1 cellular context compared by ENCODE assay signal in the genomic region with DNA sequence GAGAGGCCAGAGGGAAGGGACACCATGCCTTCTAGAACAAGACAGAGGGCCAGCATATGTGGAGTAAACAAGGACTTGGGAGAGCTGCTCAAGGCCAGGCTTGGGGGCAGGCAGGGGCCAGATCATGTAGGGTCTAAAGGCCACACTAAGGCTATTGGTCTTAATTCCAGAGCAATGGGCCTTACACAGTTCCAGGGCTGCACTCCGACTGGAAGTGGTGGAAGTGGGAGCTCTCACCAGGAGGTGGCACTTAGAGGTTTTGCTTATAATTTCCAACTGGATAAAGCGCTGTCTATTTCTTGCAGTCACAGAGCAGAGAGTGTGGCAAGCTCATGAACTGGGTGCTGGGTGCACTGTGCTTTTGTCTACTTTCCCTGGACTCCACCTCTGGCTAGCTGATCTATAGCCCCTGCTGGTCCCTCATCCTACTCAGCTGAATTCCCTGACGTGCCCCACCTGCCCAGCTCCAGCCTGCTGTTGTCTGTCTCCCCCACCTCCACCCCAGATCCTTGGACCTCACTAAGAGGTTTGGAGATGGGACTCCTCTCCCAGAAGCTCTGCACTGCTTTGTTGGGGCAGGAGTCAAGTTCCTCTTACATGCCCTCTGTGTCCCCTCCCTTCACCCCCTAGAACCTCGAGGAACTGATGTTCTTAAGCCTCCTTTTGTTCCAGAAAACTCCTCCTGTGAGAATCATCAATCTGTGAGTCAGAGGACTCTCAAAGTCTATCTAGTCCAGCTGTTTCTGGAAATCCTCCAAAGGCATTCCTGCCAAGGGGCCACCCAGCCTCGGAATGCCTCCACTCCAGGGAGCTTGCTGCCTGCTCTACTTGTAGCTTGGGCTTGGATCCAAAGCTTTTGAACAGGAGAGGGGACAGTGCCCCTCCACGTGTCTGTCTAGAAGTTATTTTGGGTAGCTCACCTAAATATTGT.
A peak's percentile ranks its signal among the peaks of the same experiment; 100 is the strongest.
TF ChIP-seq lines count a peak whose summit lies in the region.

No MANE protein-coding gene starts in this region.

TF ChIP-seq in HepG2, 621 proteins besides CTCF, POLR2A, EP300 and RAD21 (continued from another document):
- TF ChIP-seq, protein P1, sequence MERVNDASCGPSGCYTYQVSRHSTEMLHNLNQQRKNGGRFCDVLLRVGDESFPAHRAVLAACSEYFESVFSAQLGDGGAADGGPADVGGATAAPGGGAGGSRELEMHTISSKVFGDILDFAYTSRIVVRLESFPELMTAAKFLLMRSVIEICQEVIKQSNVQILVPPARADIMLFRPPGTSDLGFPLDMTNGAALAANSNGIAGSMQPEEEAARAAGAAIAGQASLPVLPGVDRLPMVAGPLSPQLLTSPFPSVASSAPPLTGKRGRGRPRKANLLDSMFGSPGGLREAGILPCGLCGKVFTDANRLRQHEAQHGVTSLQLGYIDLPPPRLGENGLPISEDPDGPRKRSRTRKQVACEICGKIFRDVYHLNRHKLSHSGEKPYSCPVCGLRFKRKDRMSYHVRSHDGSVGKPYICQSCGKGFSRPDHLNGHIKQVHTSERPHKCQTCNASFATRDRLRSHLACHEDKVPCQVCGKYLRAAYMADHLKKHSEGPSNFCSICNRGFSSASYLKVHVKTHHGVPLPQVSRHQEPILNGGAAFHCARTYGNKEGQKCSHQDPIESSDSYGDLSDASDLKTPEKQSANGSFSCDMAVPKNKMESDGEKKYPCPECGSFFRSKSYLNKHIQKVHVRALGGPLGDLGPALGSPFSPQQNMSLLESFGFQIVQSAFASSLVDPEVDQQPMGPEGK (CRISPR knock-in tag; IDR thresholded peaks at IDR 0.05), result 0 out of 2 replicates have a peak, but pooled peaks have one; percentile 7
- no peak for TF ChIP-seq FOXP1 (IDR thresholded peaks at IDR 0.05)
- TF ChIP-seq FOXP1 (CRISPR knock-in tag; IDR thresholded peaks at IDR 0.05), result peak; percentile 9; the same call in 1 of the 2 replicates
- TF ChIP-seq FOXA3 (CRISPR knock-in tag; IDR thresholded peaks at IDR 0.05), result peak; percentile 20; the same call in 1 of the 2 replicates
- TF ChIP-seq ZNF629 (CRISPR knock-in tag; conservative IDR thresholded peaks at IDR 0.05), result peak; percentile 84
- TF ChIP-seq, protein P2, sequence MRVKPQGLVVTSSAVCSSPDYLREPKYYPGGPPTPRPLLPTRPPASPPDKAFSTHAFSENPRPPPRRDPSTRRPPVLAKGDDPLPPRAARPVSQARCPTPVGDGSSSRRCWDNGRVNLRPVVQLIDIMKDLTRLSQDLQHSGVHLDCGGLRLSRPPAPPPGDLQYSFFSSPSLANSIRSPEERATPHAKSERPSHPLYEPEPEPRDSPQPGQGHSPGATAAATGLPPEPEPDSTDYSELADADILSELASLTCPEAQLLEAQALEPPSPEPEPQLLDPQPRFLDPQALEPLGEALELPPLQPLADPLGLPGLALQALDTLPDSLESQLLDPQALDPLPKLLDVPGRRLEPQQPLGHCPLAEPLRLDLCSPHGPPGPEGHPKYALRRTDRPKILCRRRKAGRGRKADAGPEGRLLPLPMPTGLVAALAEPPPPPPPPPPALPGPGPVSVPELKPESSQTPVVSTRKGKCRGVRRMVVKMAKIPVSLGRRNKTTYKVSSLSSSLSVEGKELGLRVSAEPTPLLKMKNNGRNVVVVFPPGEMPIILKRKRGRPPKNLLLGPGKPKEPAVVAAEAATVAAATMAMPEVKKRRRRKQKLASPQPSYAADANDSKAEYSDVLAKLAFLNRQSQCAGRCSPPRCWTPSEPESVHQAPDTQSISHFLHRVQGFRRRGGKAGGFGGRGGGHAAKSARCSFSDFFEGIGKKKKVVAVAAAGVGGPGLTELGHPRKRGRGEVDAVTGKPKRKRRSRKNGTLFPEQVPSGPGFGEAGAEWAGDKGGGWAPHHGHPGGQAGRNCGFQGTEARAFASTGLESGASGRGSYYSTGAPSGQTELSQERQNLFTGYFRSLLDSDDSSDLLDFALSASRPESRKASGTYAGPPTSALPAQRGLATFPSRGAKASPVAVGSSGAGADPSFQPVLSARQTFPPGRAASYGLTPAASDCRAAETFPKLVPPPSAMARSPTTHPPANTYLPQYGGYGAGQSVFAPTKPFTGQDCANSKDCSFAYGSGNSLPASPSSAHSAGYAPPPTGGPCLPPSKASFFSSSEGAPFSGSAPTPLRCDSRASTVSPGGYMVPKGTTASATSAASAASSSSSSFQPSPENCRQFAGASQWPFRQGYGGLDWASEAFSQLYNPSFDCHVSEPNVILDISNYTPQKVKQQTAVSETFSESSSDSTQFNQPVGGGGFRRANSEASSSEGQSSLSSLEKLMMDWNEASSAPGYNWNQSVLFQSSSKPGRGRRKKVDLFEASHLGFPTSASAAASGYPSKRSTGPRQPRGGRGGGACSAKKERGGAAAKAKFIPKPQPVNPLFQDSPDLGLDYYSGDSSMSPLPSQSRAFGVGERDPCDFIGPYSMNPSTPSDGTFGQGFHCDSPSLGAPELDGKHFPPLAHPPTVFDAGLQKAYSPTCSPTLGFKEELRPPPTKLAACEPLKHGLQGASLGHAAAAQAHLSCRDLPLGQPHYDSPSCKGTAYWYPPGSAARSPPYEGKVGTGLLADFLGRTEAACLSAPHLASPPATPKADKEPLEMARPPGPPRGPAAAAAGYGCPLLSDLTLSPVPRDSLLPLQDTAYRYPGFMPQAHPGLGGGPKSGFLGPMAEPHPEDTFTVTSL (CRISPR knock-in tag; IDR thresholded peaks at IDR 0.05; ENCODE audit: borderline replicate concordance), result no peak
- no peak for TF ChIP-seq CC2D1A (CRISPR knock-in tag; IDR thresholded peaks at IDR 0.05)
- peak; percentile 67 for TF ChIP-seq HNF4A (CRISPR knock-in tag; IDR thresholded peaks at IDR 0.05)
- TF ChIP-seq NFE2 (CRISPR knock-in tag; IDR thresholded peaks at IDR 0.05), result no peak
- TF ChIP-seq, protein P3, sequence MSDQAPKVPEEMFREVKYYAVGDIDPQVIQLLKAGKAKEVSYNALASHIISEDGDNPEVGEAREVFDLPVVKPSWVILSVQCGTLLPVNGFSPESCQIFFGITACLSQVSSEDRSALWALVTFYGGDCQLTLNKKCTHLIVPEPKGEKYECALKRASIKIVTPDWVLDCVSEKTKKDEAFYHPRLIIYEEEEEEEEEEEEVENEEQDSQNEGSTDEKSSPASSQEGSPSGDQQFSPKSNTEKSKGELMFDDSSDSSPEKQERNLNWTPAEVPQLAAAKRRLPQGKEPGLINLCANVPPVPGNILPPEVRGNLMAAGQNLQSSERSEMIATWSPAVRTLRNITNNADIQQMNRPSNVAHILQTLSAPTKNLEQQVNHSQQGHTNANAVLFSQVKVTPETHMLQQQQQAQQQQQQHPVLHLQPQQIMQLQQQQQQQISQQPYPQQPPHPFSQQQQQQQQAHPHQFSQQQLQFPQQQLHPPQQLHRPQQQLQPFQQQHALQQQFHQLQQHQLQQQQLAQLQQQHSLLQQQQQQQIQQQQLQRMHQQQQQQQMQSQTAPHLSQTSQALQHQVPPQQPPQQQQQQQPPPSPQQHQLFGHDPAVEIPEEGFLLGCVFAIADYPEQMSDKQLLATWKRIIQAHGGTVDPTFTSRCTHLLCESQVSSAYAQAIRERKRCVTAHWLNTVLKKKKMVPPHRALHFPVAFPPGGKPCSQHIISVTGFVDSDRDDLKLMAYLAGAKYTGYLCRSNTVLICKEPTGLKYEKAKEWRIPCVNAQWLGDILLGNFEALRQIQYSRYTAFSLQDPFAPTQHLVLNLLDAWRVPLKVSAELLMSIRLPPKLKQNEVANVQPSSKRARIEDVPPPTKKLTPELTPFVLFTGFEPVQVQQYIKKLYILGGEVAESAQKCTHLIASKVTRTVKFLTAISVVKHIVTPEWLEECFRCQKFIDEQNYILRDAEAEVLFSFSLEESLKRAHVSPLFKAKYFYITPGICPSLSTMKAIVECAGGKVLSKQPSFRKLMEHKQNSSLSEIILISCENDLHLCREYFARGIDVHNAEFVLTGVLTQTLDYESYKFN (CRISPR knock-in tag; conservative IDR thresholded peaks at IDR 0.05), result 0 out of 2 replicates have a peak, but pooled peaks have one; percentile 12
- no peak for TF ChIP-seq SATB2 (CRISPR knock-in tag; IDR thresholded peaks at IDR 0.05)
- no peak for TF ChIP-seq ZNF577 (CRISPR knock-in tag; IDR thresholded peaks at IDR 0.05; ENCODE audit: borderline replicate concordance, low read depth)
- TF ChIP-seq RARA (CRISPR knock-in tag; IDR thresholded peaks at IDR 0.05), result peak; percentile 68
